Comparison of ENCODE assay signal across 9 cellular contexts in genomic region chr3:50243552-50243895, GRCh38. TPM values are rescaled to one million over a fixed set of nuclear protein-coding genes. Genes with fewer than 3 reads are reported as not detected.
DNase-seq lines count a peak whose midpoint lies in the region; ATAC-seq and TF ChIP-seq lines count a peak whose summit lies in the region.
"Had no signal": no experiment of that assay in that cellular context is flagged by ENCODE, and none has a peak within 500 bp of the region (broad histone marks: within the 10 kb centered on the region; RNA-seq: fewer than 3 reads in every experiment).

No MANE protein-coding gene starts in this region.

- no peak overlapping the region for H3K4me3 ChIP-seq in HCT116 (replicated peaks in 1 of 2; ENCODE audit: low read depth in 1 of 2, low read length in 2 of 2)
- H3K4me3 ChIP-seq in skeletal muscle tissue (ENCODE audit: low read length in 3 of 3), result peak overlapping the region in 1 of 3 donors; percentile 49

- H3K27ac ChIP-seq in HCT116 (ENCODE audit: low read depth, low read length), result peak overlapping the region; percentile 19; the same call in 1 of the 2 replicates
- peak overlapping the region; percentile 80 for H3K27ac ChIP-seq in skeletal muscle tissue (ENCODE audit: low read depth, low read length)

- H4K20me1 ChIP-seq in HCT116 (ENCODE audit: insufficient read depth), result no peaks in the 10 kb centered on the region

- H3K9me3 ChIP-seq in HCT116 (ENCODE audit: control insufficient read depth in 1 of 2, insufficient read depth in 1 of 2, low read depth in 1 of 2, low read length in 2 of 2) (no peaks in the 10 kb centered on the region), skeletal muscle tissue (ENCODE audit: control insufficient read depth in 3 of 3, low read length in 3 of 3) (no peaks in the 10 kb centered on the region)

- H3K27ac Mint-ChIP-seq in activated T-helper 1 cell treated with anti-CD3 and anti-CD28 coated beads, Interleukin-12 subunit alpha, Interleukin-12 subunit beta, Interleukin-2, Interleukin-4 antibody, amounts not matched to agents 30 ng/mL and 10 ng/mL and 1 ng/mL, durations not matched to agents 14 hours and 24 hours and 36 hours, result peak overlapping the region; percentile 94
- peak overlapping the region; percentile 86 for H3K27ac Mint-ChIP-seq in glutamatergic neuron (ENCODE audit: unreplicated experiment)

- RAD21 ChIA-PET in HCT116 (lab: Charles Lee; ENCODE audit: low non-redundant PET in 1 of 2, low total read pairs in 2 of 2, uncharacterized antibody in 2 of 2, unreplicated experiment in 2 of 2), result no interaction called here

- H3K4me3 Mint-ChIP-seq in activated T-helper 1 cell treated with anti-CD3 and anti-CD28 coated beads, Interleukin-12 subunit alpha, Interleukin-12 subunit beta, Interleukin-2, Interleukin-4 antibody, amounts not matched to agents 30 ng/mL and 10 ng/mL and 1 ng/mL, durations not matched to agents 14 hours and 24 hours and 36 hours, result peak overlapping the region; percentile 28
- peak overlapping the region; percentile 55 for H3K4me3 Mint-ChIP-seq in glutamatergic neuron (ENCODE audit: unreplicated experiment)

- H3K27me3 ChIP-seq in HCT116 (ENCODE audit: insufficient read depth, low read length) (no peaks in the 10 kb centered on the region), skeletal muscle tissue (ENCODE audit: control insufficient read depth in 3 of 3, insufficient read depth in 3 of 3, low read length in 3 of 3) (no peaks in the 10 kb centered on the region)

- no peak overlapping the region for H2AFZ ChIP-seq in HCT116 (ENCODE audit: low read depth, low read length, poor library complexity, severe bottlenecking)

- peaks cover 95% of the 10 kb centered on the region for H3K79me2 ChIP-seq in HCT116 (ENCODE audit: insufficient read depth, low read length)

- DNase-seq in HCT116 (ENCODE audit: low read depth, low spot score) (no peak), glutamatergic neuron (no peak), kidney tubule cell (ENCODE audit: low spot score) (no peak)
- no peak for DNase-seq in activated T-helper 1 cell treated with anti-CD3 and anti-CD28 coated beads, Interleukin-12 subunit alpha, Interleukin-12 subunit beta, Interleukin-2, Interleukin-4 antibody, amounts not matched to agents 30 ng/mL and 10 ng/mL and 1 ng/mL, durations not matched to agents 14 hours and 24 hours and 36 hours (ENCODE audit: low spot score)
- no peak for DNase-seq in stimulated activated CD4-positive, alpha-beta T cell treated with anti-CD3 and anti-CD28 coated beads, Interleukin-2, amount 100 ng/mL, for 24 hours

- no TSS peak for BruUV-seq in HCT116 (replicated peaks; lab: Mats Ljungman, UMichigan)

- intact Hi-C loops in HCT116 (cut with micrococcal nuclease), result no loop called here
- intact Hi-C loops in activated T-helper 1 cell treated with anti-CD3 and anti-CD28 coated beads, Interleukin-12 subunit alpha, Interleukin-12 subunit beta, Interleukin-2, Interleukin-4 antibody, amounts not matched to agents 30 ng/mL and 10 ng/mL and 1 ng/mL, durations not matched to agents 14 hours and 24 hours and 36 hours (cut with micrococcal nuclease), result no loop called here

- POLR2A ChIA-PET in HCT116 (lab: Charles Lee), result interaction anchor here (0.8 to 0.9 kb wide), 2 partner anchors 16 to 21 kb away, joined by 3 to 4 read pairs; no protein-coding TSS in a partner anchor

- H3K36me3 Mint-ChIP-seq in activated T-helper 1 cell treated with anti-CD3 and anti-CD28 coated beads, Interleukin-12 subunit alpha, Interleukin-12 subunit beta, Interleukin-2, Interleukin-4 antibody, amounts not matched to agents 30 ng/mL and 10 ng/mL and 1 ng/mL, durations not matched to agents 14 hours and 24 hours and 36 hours (ENCODE audit: low read depth), result peaks cover 19% of the 10 kb centered on the region
- H3K36me3 Mint-ChIP-seq in glutamatergic neuron (ENCODE audit: unreplicated experiment), result no peaks in the 10 kb centered on the region

- no peaks in the 10 kb centered on the region for H3K9me2 ChIP-seq in HCT116 (ENCODE audit: insufficient read depth)

- no peak overlapping the region for H3K9ac ChIP-seq in HCT116 (ENCODE audit: low read length)
- H3K9ac ChIP-seq in skeletal muscle tissue (ENCODE audit: low read depth in 1 of 3, low read length in 3 of 3), result peak overlapping the region; percentile 10 to 71 (median 45)

- no peaks in the 10 kb centered on the region for H3K9me3 Mint-ChIP-seq in activated T-helper 1 cell treated with anti-CD3 and anti-CD28 coated beads, Interleukin-12 subunit alpha, Interleukin-12 subunit beta, Interleukin-2, Interleukin-4 antibody, amounts not matched to agents 30 ng/mL and 10 ng/mL and 1 ng/mL, durations not matched to agents 14 hours and 24 hours and 36 hours
- peaks cover 10% of the 10 kb centered on the region for H3K9me3 Mint-ChIP-seq in glutamatergic neuron (ENCODE audit: unreplicated experiment)

- no peak for TF ChIP-seq POLR2A in HCT116 (IDR thresholded peaks at IDR 0.05; ENCODE audit: borderline replicate concordance, extremely low read depth, insufficient read depth, insufficient read length)

- H3K4me1 ChIP-seq in HCT116 (ENCODE audit: control insufficient read depth in 1 of 2, insufficient read depth in 2 of 2, low read length in 2 of 2), result peaks cover 40 to 58% of the 10 kb centered on the region in 2 experiments
- H3K4me1 ChIP-seq in skeletal muscle tissue (ENCODE audit: control insufficient read depth in 3 of 3, insufficient read depth in 3 of 3, low read length in 3 of 3), result peaks cover 88 to 93% (median 89%) of the 10 kb centered on the region in 3 donors

- no peak for ATAC-seq in HCT116
- ATAC-seq in HG02938 (IDR thresholded peaks at IDR 0.05; ENCODE audit: unreplicated experiment), result no peak
- ATAC-seq in HG02973 (IDR thresholded peaks at IDR 0.05; ENCODE audit: unreplicated experiment), result no peak

- CTCF ChIA-PET in HCT116 (lab: Charles Lee), result interaction anchor here (0.8 to 1.4 kb wide), 3 partner anchors 16 to 49 kb away, joined by 3 to 8 read pairs (median 3); no protein-coding TSS in a partner anchor

- H3K4me1 Mint-ChIP-seq in activated T-helper 1 cell treated with anti-CD3 and anti-CD28 coated beads, Interleukin-12 subunit alpha, Interleukin-12 subunit beta, Interleukin-2, Interleukin-4 antibody, amounts not matched to agents 30 ng/mL and 10 ng/mL and 1 ng/mL, durations not matched to agents 14 hours and 24 hours and 36 hours (ENCODE audit: low read depth), result peaks cover 83% of the 10 kb centered on the region
- peaks cover 58% of the 10 kb centered on the region for H3K4me1 Mint-ChIP-seq in glutamatergic neuron (ENCODE audit: low read depth, unreplicated experiment)

- H3K36me3 ChIP-seq in HCT116 (ENCODE audit: control insufficient read depth in 1 of 2, insufficient read depth in 2 of 2, low read length in 2 of 2) (peaks cover 0 to 5% of the 10 kb centered on the region in 2 experiments; a peak in 1 of 4 replicates), skeletal muscle tissue (ENCODE audit: control insufficient read depth in 3 of 3, insufficient read depth in 3 of 3, low read length in 3 of 3) (peaks cover 0 to 2% (median 0%) of the 10 kb centered on the region in 3 donors)

- no peak for TF ChIP-seq RAD21 in HCT116 (IDR thresholded peaks at IDR 0.05; ENCODE audit: low read depth)

- TF ChIP-seq CTCF in HCT116 (IDR thresholded peaks at IDR 0.05 in 2 of 3, conservative IDR thresholded peaks at IDR 0.05 in 1 of 3; ENCODE audit: borderline replicate concordance in 1 of 3, insufficient read depth in 1 of 3, low read depth in 2 of 3, low read length in 2 of 3) (no peak), glutamatergic neuron (IDR thresholded peaks at IDR 0.05; ENCODE audit: partially characterized antibody, unreplicated experiment) (no peak)

- no peak overlapping the region for H3K4me2 ChIP-seq in HCT116 (ENCODE audit: low read length)

- H3K27me3 Mint-ChIP-seq in activated T-helper 1 cell treated with anti-CD3 and anti-CD28 coated beads, Interleukin-12 subunit alpha, Interleukin-12 subunit beta, Interleukin-2, Interleukin-4 antibody, amounts not matched to agents 30 ng/mL and 10 ng/mL and 1 ng/mL, durations not matched to agents 14 hours and 24 hours and 36 hours (ENCODE audit: insufficient read depth), result no peaks in the 10 kb centered on the region
- peaks cover 18% of the 10 kb centered on the region for H3K27me3 Mint-ChIP-seq in glutamatergic neuron (ENCODE audit: unreplicated experiment)

TF ChIP-seq in HCT116, 20 proteins besides CTCF, POLR2A, EP300 and RAD21 (continues in another document):
- no peak for TF ChIP-seq MAX (IDR thresholded peaks at IDR 0.05)

RNA-seq across cellular contexts. Expression of gene GNAI2, which starts 7.5 kb away (rescaled TPM):
- 170 TPM for total RNA-seq in HCT116 (2021; ENCODE audit: unreplicated experiment)
- 214 and 262 TPM in 2 replicates for polyA plus RNA-seq in HCT116 (2012)
- 237 and 238 TPM in 2 replicates for total RNA-seq in activated T-helper 1 cell treated with anti-CD3 and anti-CD28 coated beads, Interleukin-12 subunit alpha, Interleukin-12 subunit beta, Interleukin-2, Interleukin-4 antibody, amounts not matched to agents 30 ng/mL and 10 ng/mL and 1 ng/mL, durations not matched to agents 14 hours and 24 hours and 36 hours
- total RNA-seq in glutamatergic neuron (ENCODE audit: unreplicated experiment), result 297 TPM
- total RNA-seq in skeletal muscle tissue, result 78.8 TPM

RNA-seq across cellular contexts. Expression of gene SEMA3B, which starts 25.4 kb away (rescaled TPM):
- total RNA-seq in HCT116 (2021; ENCODE audit: unreplicated experiment) (46.2 TPM), glutamatergic neuron (ENCODE audit: unreplicated experiment) (5.4 TPM), skeletal muscle tissue (19.8 TPM)
- 51.1 and 79.0 TPM in 2 replicates for polyA plus RNA-seq in HCT116 (2012)
- 0.49 and 1.0 TPM in 2 replicates for total RNA-seq in activated T-helper 1 cell treated with anti-CD3 and anti-CD28 coated beads, Interleukin-12 subunit alpha, Interleukin-12 subunit beta, Interleukin-2, Interleukin-4 antibody, amounts not matched to agents 30 ng/mL and 10 ng/mL and 1 ng/mL, durations not matched to agents 14 hours and 24 hours and 36 hours

RNA-seq across cellular contexts. Expression of gene LSMEM2, which starts 35.4 kb away (rescaled TPM):
- total RNA-seq in HCT116 (2021; ENCODE audit: unreplicated experiment) (not detected), glutamatergic neuron (ENCODE audit: unreplicated experiment) (not detected), skeletal muscle tissue (15.1 TPM)
- 0.18 and 0.41 TPM in 2 replicates for polyA plus RNA-seq in HCT116 (2012)
- total RNA-seq in activated T-helper 1 cell treated with anti-CD3 and anti-CD28 coated beads, Interleukin-12 subunit alpha, Interleukin-12 subunit beta, Interleukin-2, Interleukin-4 antibody, amounts not matched to agents 30 ng/mL and 10 ng/mL and 1 ng/mL, durations not matched to agents 14 hours and 24 hours and 36 hours, result not detected in 2 replicates
- total RNA-seq: H4 had no signal

RNA-seq across cellular contexts. Expression of gene SLC38A3, which starts 38.5 kb away (rescaled TPM):
- total RNA-seq in HCT116 (2021; ENCODE audit: unreplicated experiment) (3.1 TPM), glutamatergic neuron (ENCODE audit: unreplicated experiment) (not detected), skeletal muscle tissue (0.52 TPM)
- polyA plus RNA-seq in HCT116 (2012), result 4.3 and 4.6 TPM in 2 replicates
- total RNA-seq in activated T-helper 1 cell treated with anti-CD3 and anti-CD28 coated beads, Interleukin-12 subunit alpha, Interleukin-12 subunit beta, Interleukin-2, Interleukin-4 antibody, amounts not matched to agents 30 ng/mL and 10 ng/mL and 1 ng/mL, durations not matched to agents 14 hours and 24 hours and 36 hours, result not detected in 2 replicates
- total RNA-seq: H4 had no signal

RNA-seq across cellular contexts. Expression of gene IFRD2, which starts 48.7 kb away (rescaled TPM):
- total RNA-seq in HCT116 (2021; ENCODE audit: unreplicated experiment) (146 TPM), glutamatergic neuron (ENCODE audit: unreplicated experiment) (38.2 TPM), skeletal muscle tissue (44.9 TPM)
- 101 and 103 TPM in 2 replicates for polyA plus RNA-seq in HCT116 (2012)
- total RNA-seq in activated T-helper 1 cell treated with anti-CD3 and anti-CD28 coated beads, Interleukin-12 subunit alpha, Interleukin-12 subunit beta, Interleukin-2, Interleukin-4 antibody, amounts not matched to agents 30 ng/mL and 10 ng/mL and 1 ng/mL, durations not matched to agents 14 hours and 24 hours and 36 hours, result 215 TPM in 2 replicates

Comparison
In these comparisons a context has a peak if more than half of its experiments do, and no peak if none do; other contexts are left out.
1. RNA of gene LSMEM2, which starts 35.4 kb away (total RNA-seq): 15.1 TPM in skeletal muscle tissue (single experiment); not detected in HCT116 (single experiment), not detected in activated T-helper 1 cell treated with anti-CD3 and anti-CD28 coated beads, Interleukin-12 subunit alpha, Interleukin-12 subunit beta, Interleukin-2, Interleukin-4 antibody, amounts not matched to agents 30 ng/mL and 10 ng/mL and 1 ng/mL, durations not matched to agents 14 hours and 24 hours and 36 hours and not detected in glutamatergic neuron (single experiment); every median in the first group is over 10 times any median in the second.